Comparison of ENCODE assay signal across 8 cellular contexts in the genomic region with DNA sequence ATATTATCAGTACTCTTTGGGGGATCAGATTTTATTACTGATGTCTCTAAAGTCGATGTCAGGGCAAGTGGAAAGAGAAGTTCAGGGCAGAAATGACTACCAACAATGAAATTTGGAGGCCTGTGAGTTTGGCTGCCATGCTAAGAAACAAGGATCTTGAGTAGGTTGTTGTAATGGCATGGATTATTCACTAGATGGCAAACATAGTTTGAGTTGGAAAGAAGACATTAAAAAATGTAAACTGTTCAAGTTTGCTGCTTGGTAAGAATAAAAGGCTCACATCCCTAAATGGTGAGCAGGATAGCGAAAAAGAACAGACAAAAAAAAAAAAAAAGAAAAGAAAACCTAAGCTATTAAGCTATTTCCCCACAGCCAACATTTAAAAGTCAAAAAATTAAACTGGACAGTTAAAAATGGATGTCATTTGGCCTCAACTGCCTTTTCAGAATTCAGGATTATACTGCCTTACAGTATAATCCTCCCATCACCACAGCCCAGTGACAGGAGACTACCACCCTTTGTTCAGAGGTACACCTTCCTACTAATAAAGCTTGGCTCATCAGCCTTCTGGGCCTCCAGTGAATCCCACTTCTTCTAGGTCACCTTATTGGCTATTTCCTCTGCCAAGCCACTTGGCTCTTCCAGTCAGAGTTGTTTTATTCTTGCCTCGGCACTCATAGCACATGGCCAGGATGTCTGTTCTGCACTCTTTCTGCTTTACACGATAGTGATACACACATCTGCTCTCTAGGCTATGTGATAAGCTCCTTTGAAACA.
DNase-seq lines count a peak whose midpoint lies in the region; TF ChIP-seq lines count a peak whose summit lies in the region.

No MANE protein-coding gene starts in this region.

- H3K4me2 ChIP-seq in trophoblast cell (ENCODE audit: low read length) = no peak overlapping the region

- H3K18ac ChIP-seq in trophoblast cell (ENCODE audit: low read length) = no peak overlapping the region

- H3K79me2 ChIP-seq in trophoblast cell (ENCODE audit: control insufficient read depth, insufficient read depth, low read length, poor library complexity) = no peaks in the 10 kb centered on the region

- no CpG with 5 or more reads among the region's 4 CpGs for WGBS in trophoblast cell (ENCODE audit: extremely low coverage, insufficient coverage, insufficient read length)

- no peak overlapping the region for H3K4ac ChIP-seq in trophoblast cell (ENCODE audit: low read depth, low read length)

- DNase-seq in NCI-H2029 treated with DMSO at 0.1 percent for 48 hours (lab: John Stamatoyannopoulos, UW) = peak; percentile 22
- DNase-seq in NCI-H2029 (lab: John Stamatoyannopoulos, UW) = no peak
- DNase-seq in LNCaP clone FGC (ENCODE audit: low read depth) = peak; percentile 33
- peak; percentile 53 for DNase-seq in SK-N-MC (ENCODE audit: low read depth, low spot score)
- peak; percentile 30 to 73 for DNase-seq in foreskin fibroblast
- peak; percentile 15 to 74 for DNase-seq in trophoblast cell
- DNase-seq in activated CD4-positive, alpha-beta T cell treated with anti-CD3 and anti-CD28 coated beads, Interleukin-2, amount 50 U/mL, for 48 hours = no peak
- no peak for DNase-seq in posterior cingulate gyrus

- H3K4me1 ChIP-seq in trophoblast cell (ENCODE audit: control insufficient read depth in 1 of 2, insufficient read depth in 2 of 2, low read length in 2 of 2) = no peaks in the 10 kb centered on the region

- H2BK12ac ChIP-seq in trophoblast cell (ENCODE audit: low read length) = no peak overlapping the region

- H3K27me3 ChIP-seq in trophoblast cell (ENCODE audit: insufficient read depth, low read length) = no peaks in the 10 kb centered on the region

- H3K27ac ChIP-seq in SK-N-MC (no peak overlapping the region), trophoblast cell (ENCODE audit: low read depth, low read length) (no peak overlapping the region)

- no peak overlapping the region for H4K12ac ChIP-seq in trophoblast cell (ENCODE audit: low read depth, low read length)

- no peak overlapping the region for H4K8ac ChIP-seq in trophoblast cell (ENCODE audit: low read depth, low read length)

- intact Hi-C loops in posterior cingulate gyrus (cut with DNase I) = loop anchor here (1.0 to 10.0 kb wide), 4 partner anchors 126 to 694 kb away; a partner anchor contains a TSS

- no peaks in the 10 kb centered on the region for H3K36me3 ChIP-seq in SK-N-MC (ENCODE audit: insufficient read depth, low read length)
- no peaks in the 10 kb centered on the region for H3K36me3 ChIP-seq in trophoblast cell (ENCODE audit: control insufficient read depth in 1 of 2, insufficient read depth in 2 of 2, low read length in 2 of 2)

- H3K9ac ChIP-seq in SK-N-MC (ENCODE audit: insufficient read length) = no peak overlapping the region
- no peak overlapping the region for H3K9ac ChIP-seq in trophoblast cell (ENCODE audit: low read length)

- peak; percentile 59 for TF ChIP-seq CTCF in LNCaP clone FGC (IDR thresholded peaks at IDR 0.05; ENCODE audit: control insufficient read depth, extremely low read depth, insufficient read depth)
- peak; percentile 46 for TF ChIP-seq CTCF in foreskin fibroblast (IDR thresholded peaks at IDR 0.05; ENCODE audit: low read depth, low read length)

- no peak overlapping the region for H2BK120ac ChIP-seq in trophoblast cell (ENCODE audit: insufficient read depth, low read length, poor library complexity)

- H4K91ac ChIP-seq in trophoblast cell (ENCODE audit: low read depth, low read length) = no peak overlapping the region

- no peak overlapping the region for H3K23ac ChIP-seq in trophoblast cell (ENCODE audit: low read length)

- H2AK5ac ChIP-seq in trophoblast cell (ENCODE audit: low read length) = no peak overlapping the region

- no peaks in the 10 kb centered on the region for H3K79me1 ChIP-seq in trophoblast cell (ENCODE audit: low read length)

- H3K9me3 ChIP-seq in SK-N-MC (ENCODE audit: low read depth, low read length) = no peaks in the 10 kb centered on the region
- no peaks in the 10 kb centered on the region for H3K9me3 ChIP-seq in trophoblast cell (ENCODE audit: insufficient read depth, low read depth, low read length)

- H3K4me3 ChIP-seq in LNCaP clone FGC (ENCODE audit: low read depth, low read length) (no peak overlapping the region), SK-N-MC (no peak overlapping the region), foreskin fibroblast (ENCODE audit: low read depth in 1 of 2, low read length in 2 of 2) (no peak overlapping the region), trophoblast cell (ENCODE audit: low read depth, low read length) (no peak overlapping the region)

- no peak overlapping the region for H2BK5ac ChIP-seq in trophoblast cell (ENCODE audit: low read depth, low read length, poor library complexity)

- no peak overlapping the region for H3K14ac ChIP-seq in trophoblast cell (ENCODE audit: low read length)

- H2AFZ ChIP-seq in trophoblast cell (ENCODE audit: insufficient read depth, low read length, poor library complexity) = no peak overlapping the region

Comparison
In these comparisons a context has a peak if more than half of its experiments do, and no peak if none do; other contexts are left out.
1. DNase-seq: peak in NCI-H2029 treated with DMSO at 0.1 percent for 48 hours (single experiment), LNCaP clone FGC (single experiment), SK-N-MC (single experiment), foreskin fibroblast (2 of 2) and trophoblast cell (2 of 2); none in NCI-H2029 (single experiment), activated CD4-positive, alpha-beta T cell treated with anti-CD3 and anti-CD28 coated beads, Interleukin-2, amount 50 U/mL, for 48 hours (0 of 2) and posterior cingulate gyrus (0 of 10).